ENCODE assay signal across 8 cellular contexts in the genomic region with DNA sequence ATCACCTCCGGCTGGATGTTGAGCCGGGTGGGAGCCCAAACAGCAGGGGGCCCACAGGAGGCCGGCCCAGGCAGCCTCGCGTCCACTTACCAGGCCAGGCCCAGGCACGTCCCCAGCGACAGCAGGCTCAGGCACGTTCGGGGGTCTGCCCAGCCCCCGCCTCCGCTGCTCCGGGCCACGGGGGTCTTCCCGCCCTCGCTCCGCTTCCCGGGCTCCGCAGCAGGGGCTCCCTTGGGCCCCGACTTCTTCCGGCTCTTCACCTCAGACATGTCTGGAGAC. TPM values are rescaled to one million over a fixed set of nuclear protein-coding genes. Genes with fewer than 3 reads are reported as not detected.
DNase-seq lines count a peak whose midpoint lies in the region; ATAC-seq and TF ChIP-seq lines count a peak whose summit lies in the region.

No MANE protein-coding gene starts in this region.

- no peaks in the 10 kb centered on the region for H3K9me3 ChIP-seq in hepatocyte (ENCODE audit: low read depth)
- no peaks in the 10 kb centered on the region for H3K9me3 ChIP-seq in smooth muscle cell (replicated peaks; ENCODE audit: low read depth)

- peak; percentile 60 for DNase-seq in Daoy (ENCODE audit: low read depth)
- DNase-seq in activated T-helper 1 cell treated with anti-CD3 and anti-CD28 coated beads, Interleukin-12 subunit alpha, Interleukin-12 subunit beta, Interleukin-2, Interleukin-4 antibody, amounts not matched to agents 30 ng/mL and 10 ng/mL and 1 ng/mL, durations not matched to agents 14 hours and 24 hours and 36 hours (ENCODE audit: low spot score): no peak
- DNase-seq in hepatocyte (ENCODE audit: low spot score): peak; percentile 62
- peak; percentile 80 for DNase-seq in smooth muscle cell (lab: John Stamatoyannopoulos, UW; ENCODE audit: unreplicated experiment)
- no peak for DNase-seq in putamen (ENCODE audit: low spot score)
- DNase-seq in ACHN: no peak

- peak overlapping the region; percentile 92 for H3K27ac ChIP-seq in hepatocyte
- peak overlapping the region; percentile 86 for H3K27ac ChIP-seq in smooth muscle cell (ENCODE audit: low read depth)

- H3K4me2 ChIP-seq in hepatocyte (peak overlapping the region; percentile 93), smooth muscle cell (peak overlapping the region; percentile 98)

- WGBS in hepatocyte (ENCODE audit: low lambda C conversion rate, missing lambda C conversion rate): 3% methylated on average over 20 of the region's 20 CpGs
- WGBS in smooth muscle cell (ENCODE audit: low lambda C conversion rate): 0% methylated on average over 14 of the region's 20 CpGs

- H3K4me3 ChIP-seq in hepatocyte (peak overlapping the region; percentile 56), smooth muscle cell (peak overlapping the region; percentile 77)

- H3K36me3 ChIP-seq in hepatocyte (replicated peaks; ENCODE audit: insufficient read depth, low read depth) (no peaks in the 10 kb centered on the region), smooth muscle cell (ENCODE audit: low read depth) (no peaks in the 10 kb centered on the region)

- intact Hi-C loops in activated T-helper 1 cell treated with anti-CD3 and anti-CD28 coated beads, Interleukin-12 subunit alpha, Interleukin-12 subunit beta, Interleukin-2, Interleukin-4 antibody, amounts not matched to agents 30 ng/mL and 10 ng/mL and 1 ng/mL, durations not matched to agents 14 hours and 24 hours and 36 hours (cut with micrococcal nuclease): loop anchor here (1.0 to 10.0 kb wide), 3 partner anchors 16 to 250 kb away; a partner anchor contains a TSS

- H3K4me1 Mint-ChIP-seq in activated T-helper 1 cell treated with anti-CD3 and anti-CD28 coated beads, Interleukin-12 subunit alpha, Interleukin-12 subunit beta, Interleukin-2, Interleukin-4 antibody, amounts not matched to agents 30 ng/mL and 10 ng/mL and 1 ng/mL, durations not matched to agents 14 hours and 24 hours and 36 hours (ENCODE audit: low read depth): peaks cover 51% of the 10 kb centered on the region

- peak overlapping the region; percentile 92 for H3K4me3 Mint-ChIP-seq in activated T-helper 1 cell treated with anti-CD3 and anti-CD28 coated beads, Interleukin-12 subunit alpha, Interleukin-12 subunit beta, Interleukin-2, Interleukin-4 antibody, amounts not matched to agents 30 ng/mL and 10 ng/mL and 1 ng/mL, durations not matched to agents 14 hours and 24 hours and 36 hours

- H3K27ac Mint-ChIP-seq in activated T-helper 1 cell treated with anti-CD3 and anti-CD28 coated beads, Interleukin-12 subunit alpha, Interleukin-12 subunit beta, Interleukin-2, Interleukin-4 antibody, amounts not matched to agents 30 ng/mL and 10 ng/mL and 1 ng/mL, durations not matched to agents 14 hours and 24 hours and 36 hours: peak overlapping the region; percentile 95

- TF ChIP-seq CTCF in hepatocyte (IDR thresholded peaks at IDR 0.05; ENCODE audit: poor library complexity) (peak; percentile 12), smooth muscle cell (IDR thresholded peaks at IDR 0.05; ENCODE audit: borderline replicate concordance, insufficient read depth, poor library complexity, severe bottlenecking) (no peak)

- H2AFZ ChIP-seq in hepatocyte (peak overlapping the region; percentile 70), smooth muscle cell (ENCODE audit: low read depth) (peak overlapping the region; percentile 76)

- H3K9ac ChIP-seq in smooth muscle cell (ENCODE audit: low read depth): peak overlapping the region; percentile 89

- H3K9me3 Mint-ChIP-seq in activated T-helper 1 cell treated with anti-CD3 and anti-CD28 coated beads, Interleukin-12 subunit alpha, Interleukin-12 subunit beta, Interleukin-2, Interleukin-4 antibody, amounts not matched to agents 30 ng/mL and 10 ng/mL and 1 ng/mL, durations not matched to agents 14 hours and 24 hours and 36 hours: no peaks in the 10 kb centered on the region

- H3K9me2 ChIP-seq in hepatocyte (replicated peaks; ENCODE audit: insufficient read depth): no peaks in the 10 kb centered on the region

- peaks cover 14% of the 10 kb centered on the region for H3K36me3 Mint-ChIP-seq in activated T-helper 1 cell treated with anti-CD3 and anti-CD28 coated beads, Interleukin-12 subunit alpha, Interleukin-12 subunit beta, Interleukin-2, Interleukin-4 antibody, amounts not matched to agents 30 ng/mL and 10 ng/mL and 1 ng/mL, durations not matched to agents 14 hours and 24 hours and 36 hours (ENCODE audit: low read depth)

- H3K27me3 Mint-ChIP-seq in activated T-helper 1 cell treated with anti-CD3 and anti-CD28 coated beads, Interleukin-12 subunit alpha, Interleukin-12 subunit beta, Interleukin-2, Interleukin-4 antibody, amounts not matched to agents 30 ng/mL and 10 ng/mL and 1 ng/mL, durations not matched to agents 14 hours and 24 hours and 36 hours (ENCODE audit: insufficient read depth): no peaks in the 10 kb centered on the region

- H3K79me2 ChIP-seq in hepatocyte: peaks cover 71% of the 10 kb centered on the region
- peaks cover 89% of the 10 kb centered on the region for H3K79me2 ChIP-seq in smooth muscle cell (ENCODE audit: low read depth)

- H3K27me3 ChIP-seq in hepatocyte (no peaks in the 10 kb centered on the region), smooth muscle cell (ENCODE audit: low read depth) (no peaks in the 10 kb centered on the region)

- H3F3A ChIP-seq in smooth muscle cell (ENCODE audit: low read depth): no peaks in the 10 kb centered on the region

- H4K20me1 ChIP-seq in hepatocyte (ENCODE audit: insufficient read depth, poor library complexity, severe bottlenecking): no peaks in the 10 kb centered on the region
- peaks cover 65% of the 10 kb centered on the region for H4K20me1 ChIP-seq in smooth muscle cell (ENCODE audit: low read depth)

- H3K4me1 ChIP-seq in hepatocyte (ENCODE audit: insufficient read depth): peaks cover 5% of the 10 kb centered on the region
- peaks cover 15% of the 10 kb centered on the region for H3K4me1 ChIP-seq in smooth muscle cell (ENCODE audit: low read depth)

- in situ Hi-C loops in ACHN (cut with HindIII; ENCODE audit: low pct_ligation_motif_present, low pct_unique_long_range_greater_than_20kb, low sequenced_read_pairs): no loop called here

- ATAC-seq in GM19455 (IDR thresholded peaks at IDR 0.05; ENCODE audit: unreplicated experiment): peak; percentile 17
- ATAC-seq in HG03460 (IDR thresholded peaks at IDR 0.05; ENCODE audit: unreplicated experiment): peak; percentile 15

RNA-seq across cellular contexts. Expression of a gene that starts 0.2 kb away (rescaled TPM):
- total RNA-seq in Daoy (2014; rRNA removed; shearing (Covaris generic)): 55.3 and 81.4 TPM in 2 replicates
- total RNA-seq in activated T-helper 1 cell treated with anti-CD3 and anti-CD28 coated beads, Interleukin-12 subunit alpha, Interleukin-12 subunit beta, Interleukin-2, Interleukin-4 antibody, amounts not matched to agents 30 ng/mL and 10 ng/mL and 1 ng/mL, durations not matched to agents 14 hours and 24 hours and 36 hours: 35.5 and 36.5 TPM in 2 replicates
- total RNA-seq in hepatocyte (45.5 and 52.5 TPM in 2 replicates), smooth muscle cell (97.9 and 107 TPM in 2 replicates)
- polyA plus RNA-seq in hepatocyte (38.0 and 44.5 TPM in 2 replicates), smooth muscle cell (64.1 and 80.9 TPM in 2 replicates)

RNA-seq across cellular contexts. Expression of a gene that starts 0.7 kb away (rescaled TPM):
- 13.3 and 14.9 TPM in 2 replicates for total RNA-seq in Daoy (2014; rRNA removed; shearing (Covaris generic))
- 21.2 and 23.9 TPM in 2 replicates for total RNA-seq in activated T-helper 1 cell treated with anti-CD3 and anti-CD28 coated beads, Interleukin-12 subunit alpha, Interleukin-12 subunit beta, Interleukin-2, Interleukin-4 antibody, amounts not matched to agents 30 ng/mL and 10 ng/mL and 1 ng/mL, durations not matched to agents 14 hours and 24 hours and 36 hours
- 20.8 and 26.4 TPM in 2 replicates for total RNA-seq in hepatocyte
- polyA plus RNA-seq in hepatocyte: 5.9 and 6.8 TPM in 2 replicates
- 27.1 and 58.3 TPM in 2 replicates for total RNA-seq in smooth muscle cell
- 14.6 and 17.0 TPM in 2 replicates for polyA plus RNA-seq in smooth muscle cell

RNA-seq across cellular contexts. Expression of a gene that starts 50.9 kb away (rescaled TPM):
- total RNA-seq in Daoy (2014; rRNA removed; shearing (Covaris generic)): 957 and 1,071 TPM in 2 replicates
- total RNA-seq in activated T-helper 1 cell treated with anti-CD3 and anti-CD28 coated beads, Interleukin-12 subunit alpha, Interleukin-12 subunit beta, Interleukin-2, Interleukin-4 antibody, amounts not matched to agents 30 ng/mL and 10 ng/mL and 1 ng/mL, durations not matched to agents 14 hours and 24 hours and 36 hours: 570 and 580 TPM in 2 replicates
- total RNA-seq in hepatocyte: 780 and 871 TPM in 2 replicates
- polyA plus RNA-seq in hepatocyte: 421 and 423 TPM in 2 replicates
- total RNA-seq in smooth muscle cell: 643 and 652 TPM in 2 replicates
- 433 and 440 TPM in 2 replicates for polyA plus RNA-seq in smooth muscle cell

Comparison
In these comparisons a context has a peak if more than half of its experiments do, and no peak if none do; other contexts are left out.
1. DNase-seq: peak in Daoy (single experiment), hepatocyte (single experiment) and smooth muscle cell (single experiment); none in activated T-helper 1 cell treated with anti-CD3 and anti-CD28 coated beads, Interleukin-12 subunit alpha, Interleukin-12 subunit beta, Interleukin-2, Interleukin-4 antibody, amounts not matched to agents 30 ng/mL and 10 ng/mL and 1 ng/mL, durations not matched to agents 14 hours and 24 hours and 36 hours (single experiment), putamen (single experiment) and ACHN (single experiment).